1 cellular context compared by ENCODE assay signal in genomic region chr6:169923468-169924464, GRCh38.
TF ChIP-seq lines count a peak whose summit lies in the region.

No MANE protein-coding gene starts in this region.

TF ChIP-seq in K562, 482 proteins besides CTCF, POLR2A, EP300 and RAD21 (continued from another document):
- TF ChIP-seq ZNF449 (CRISPR knock-in tag; IDR thresholded peaks at IDR 0.05) = no peak
- no peak for TF ChIP-seq L3MBTL2 (IDR thresholded peaks at IDR 0.05)
- TF ChIP-seq ATF1 (CRISPR knock-in tag; IDR thresholded peaks at IDR 0.05) = no peak
- peak; percentile 71 for TF ChIP-seq ATF1 (tag; IDR thresholded peaks at IDR 0.05)
- TF ChIP-seq HES1 (IDR thresholded peaks at IDR 0.05; ENCODE audit: low read depth) = no peak
- 0 out of 2 replicates have a peak, but pooled peaks have one; percentile 8 for TF ChIP-seq PKNOX1 (IDR thresholded peaks at IDR 0.05)
- peak; percentile 20 for TF ChIP-seq PHF20 (IDR thresholded peaks at IDR 0.05; ENCODE audit: partially characterized antibody)
